Comparison of ENCODE assay signal across 24 cellular contexts in the genomic region with DNA sequence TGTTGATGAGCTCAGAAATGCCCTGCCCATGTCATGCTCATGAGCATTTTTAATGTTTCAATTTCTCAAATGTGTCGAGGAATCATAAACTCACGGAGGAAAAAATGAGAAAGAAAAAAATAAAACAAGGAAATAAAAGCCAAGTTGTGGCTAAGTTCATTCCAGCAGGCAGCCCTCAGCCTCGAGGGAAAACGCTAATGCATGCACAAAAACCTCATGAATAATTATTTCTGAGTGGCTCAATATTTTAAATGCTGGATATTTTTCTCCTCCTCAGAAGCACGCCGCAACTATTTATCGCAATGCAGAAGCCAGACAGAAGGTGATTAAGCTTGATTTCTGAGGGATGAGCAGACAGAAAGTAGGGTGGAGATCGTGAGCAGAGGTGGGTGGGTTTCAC.
"Had no signal": no experiment of that assay in that cellular context is flagged by ENCODE, and none has a peak within 500 bp of the region (broad histone marks: within the 10 kb centered on the region; RNA-seq: fewer than 3 reads in every experiment).

No MANE protein-coding gene starts in this region.

- H3K27ac Mint-ChIP-seq: mesothelial cell of epicardium; natural killer cell treated with Interleukin-12 subunit alpha and Interleukin-12 subunit beta and Interleukin-15 and Interleukin-18, amount 100 ng/mL, for 72 hours; stimulated activated naive B cell treated with anti-CD40 and anti-IgM and Interleukin-4, amounts not matched to agents 10 μg/mL and 1 μg/mL and 100 μg/mL, for 72 hours; stimulated activated naive CD8-positive, alpha-beta T cell treated with anti-CD3 and anti-CD28 coated beads, Interleukin-15, Interleukin-2, amounts not matched to agents 100 ng/mL and 50 ng/mL, for 24 hours had no signal

- H3K27me3 ChIP-seq: gastrocnemius medialis, hepatocyte, upper lobe of left lung had no signal

- H3K9me3 ChIP-seq: gastrocnemius medialis, heart left ventricle, mucosa of descending colon, prostate gland, right atrium auricular region, sigmoid colon, thoracic aorta, tibial nerve, upper lobe of left lung had no signal

- H3K4me3 Mint-ChIP-seq: mesothelial cell of epicardium; naive B cell; natural killer cell treated with Interleukin-12 subunit alpha and Interleukin-12 subunit beta and Interleukin-15 and Interleukin-18, amount 100 ng/mL, for 72 hours; neural crest cell; stimulated activated naive B cell treated with anti-CD40 and anti-IgM and Interleukin-4, amounts not matched to agents 10 μg/mL and 1 μg/mL and 100 μg/mL, for 72 hours; stimulated activated naive CD8-positive, alpha-beta T cell treated with anti-CD3 and anti-CD28 coated beads, Interleukin-15, Interleukin-2, amounts not matched to agents 100 ng/mL and 50 ng/mL, for 24 hours had no signal

- DNase-seq: dorsolateral prefrontal cortex; effector CD4-positive, alpha-beta T cell; foreskin fibroblast; gastrocnemius medialis; heart left ventricle; kidney; mesenchymal stem cell; mucosa of descending colon; naive B cell; sigmoid colon; stimulated activated CD4-positive, alpha-beta T cell treated with anti-CD3 and anti-CD28 coated beads, Interleukin-2, amount 100 ng/mL, for 24 hours; stimulated activated naive B cell treated with anti-CD40 and anti-IgM and Interleukin-4, amounts not matched to agents 10 μg/mL and 1 μg/mL and 100 μg/mL, for 72 hours had no signal

- H3K4me1 ChIP-seq: gastrocnemius medialis, heart left ventricle, parathyroid adenoma, prostate gland, right atrium auricular region, sigmoid colon, upper lobe of left lung had no signal

- H2AFZ ChIP-seq: hepatocyte, parathyroid adenoma had no signal

- H3K79me2 ChIP-seq: hepatocyte, parathyroid adenoma had no signal

- H3K36me3 ChIP-seq: gastrocnemius medialis, heart left ventricle, prostate gland, right atrium auricular region, sigmoid colon, thoracic aorta, tibial nerve, upper lobe of left lung had no signal

- H3K9ac ChIP-seq: parathyroid adenoma had no signal

- H3K36me3 Mint-ChIP-seq: mesothelial cell of epicardium; naive B cell; natural killer cell treated with Interleukin-12 subunit alpha and Interleukin-12 subunit beta and Interleukin-15 and Interleukin-18, amount 100 ng/mL, for 72 hours; stimulated activated naive B cell treated with anti-CD40 and anti-IgM and Interleukin-4, amounts not matched to agents 10 μg/mL and 1 μg/mL and 100 μg/mL, for 72 hours had no signal

- H3K4me3 ChIP-seq: dorsolateral prefrontal cortex, gastrocnemius medialis, heart left ventricle, hepatocyte, lung, mucosa of descending colon, prostate gland, right atrium auricular region, sigmoid colon, thoracic aorta, tibial nerve, upper lobe of left lung had no signal

- H3K4me2 ChIP-seq: hepatocyte had no signal

- H3K9me3 Mint-ChIP-seq: mesothelial cell of epicardium; naive B cell; natural killer cell treated with Interleukin-12 subunit alpha and Interleukin-12 subunit beta and Interleukin-15 and Interleukin-18, amount 100 ng/mL, for 72 hours; stimulated activated naive CD8-positive, alpha-beta T cell treated with anti-CD3 and anti-CD28 coated beads, Interleukin-15, Interleukin-2, amounts not matched to agents 100 ng/mL and 50 ng/mL, for 24 hours had no signal

- H3K27ac ChIP-seq: dorsolateral prefrontal cortex, gastrocnemius medialis, heart left ventricle, hepatocyte, parathyroid adenoma, prostate gland, right atrium auricular region, sigmoid colon, thoracic aorta, tibial nerve, upper lobe of left lung had no signal
